In the genomic region with DNA sequence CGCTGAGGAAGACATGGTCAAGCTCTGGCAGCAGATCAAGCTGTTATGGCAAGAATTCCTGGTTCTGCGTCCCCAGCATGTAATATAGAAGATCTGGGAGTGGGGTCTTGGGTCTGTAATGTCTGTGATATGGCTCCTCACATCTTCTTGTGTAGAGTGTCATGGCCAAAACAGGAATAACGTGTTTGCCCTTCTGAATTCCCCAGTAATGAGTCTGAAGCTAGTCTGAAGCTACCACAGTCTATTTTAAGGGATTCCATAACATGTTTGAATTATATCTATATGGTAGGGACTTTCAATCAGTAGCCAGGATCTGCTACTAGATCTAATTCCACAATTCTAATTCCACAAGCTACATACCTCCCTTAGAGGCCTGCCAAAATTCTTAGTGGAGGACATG, we compare ENCODE assay signal across 28 cellular contexts. TPM values are rescaled to one million over a fixed set of nuclear protein-coding genes. Genes with fewer than 3 reads are reported as not detected.
"Had no signal": no experiment of that assay in that cellular context is flagged by ENCODE, and none has a peak within 500 bp of the region (broad histone marks: within the 10 kb centered on the region; RNA-seq: fewer than 3 reads in every experiment).

No MANE protein-coding gene starts in this region.

- H3K36me3 ChIP-seq: esophagus squamous epithelium, heart right ventricle, left lung, lower lobe of right lung had no signal

- DNase-seq: dermis blood vessel endothelial cell; dorsolateral prefrontal cortex; effector CD4-positive, alpha-beta T cell; effector memory CD4-positive, alpha-beta T cell; erythroblast; esophagus squamous epithelium; foreskin fibroblast; glutamatergic neuron; head of caudate nucleus; heart right ventricle; hippocampal formation; left cardiac atrium; left lung; left ventricle myocardium superior; lower lobe of right lung; mesenchymal stem cell; mucosa of descending colon; naive B cell; naive thymus-derived CD8-positive, alpha-beta T cell had no signal

- H3K27ac ChIP-seq: coronary artery, dorsolateral prefrontal cortex, epithelial cell of prostate, esophagus squamous epithelium, heart right ventricle, left lung, lower lobe of right lung had no signal

- ATAC-seq: esophagus mucosa; heart right ventricle; left cardiac atrium; left lung; left ventricle myocardium superior; lower lobe of right lung; mucosa of descending colon; naive thymus-derived CD8-positive, alpha-beta T cell had no signal

- H3K9me3 ChIP-seq: esophagus squamous epithelium, left lung, lower lobe of right lung, mucosa of descending colon had no signal

- H3K27me3 ChIP-seq: dorsolateral prefrontal cortex, esophagus squamous epithelium, heart right ventricle, left lung had no signal

- H3K4me3 ChIP-seq: coronary artery, dorsolateral prefrontal cortex, esophagus squamous epithelium, heart right ventricle, left lung, lower lobe of right lung, mucosa of descending colon had no signal

- H3K4me1 ChIP-seq: esophagus squamous epithelium, heart right ventricle, left lung, lower lobe of right lung had no signal

- FAIRE-seq: colon, endothelial cell of umbilical vein, frontal cortex, islet of Langerhans, keratinocyte had no signal

RNA-seq across cellular contexts. Expression of a gene that starts 31.4 kb away (rescaled TPM):
- total RNA-seq: lung microvascular endothelial cell; naive thymus-derived CD8-positive, alpha-beta T cell had no signal
- polyA plus RNA-seq: keratinocyte; naive thymus-derived CD8-positive, alpha-beta T cell had no signal
